In the genomic region with DNA sequence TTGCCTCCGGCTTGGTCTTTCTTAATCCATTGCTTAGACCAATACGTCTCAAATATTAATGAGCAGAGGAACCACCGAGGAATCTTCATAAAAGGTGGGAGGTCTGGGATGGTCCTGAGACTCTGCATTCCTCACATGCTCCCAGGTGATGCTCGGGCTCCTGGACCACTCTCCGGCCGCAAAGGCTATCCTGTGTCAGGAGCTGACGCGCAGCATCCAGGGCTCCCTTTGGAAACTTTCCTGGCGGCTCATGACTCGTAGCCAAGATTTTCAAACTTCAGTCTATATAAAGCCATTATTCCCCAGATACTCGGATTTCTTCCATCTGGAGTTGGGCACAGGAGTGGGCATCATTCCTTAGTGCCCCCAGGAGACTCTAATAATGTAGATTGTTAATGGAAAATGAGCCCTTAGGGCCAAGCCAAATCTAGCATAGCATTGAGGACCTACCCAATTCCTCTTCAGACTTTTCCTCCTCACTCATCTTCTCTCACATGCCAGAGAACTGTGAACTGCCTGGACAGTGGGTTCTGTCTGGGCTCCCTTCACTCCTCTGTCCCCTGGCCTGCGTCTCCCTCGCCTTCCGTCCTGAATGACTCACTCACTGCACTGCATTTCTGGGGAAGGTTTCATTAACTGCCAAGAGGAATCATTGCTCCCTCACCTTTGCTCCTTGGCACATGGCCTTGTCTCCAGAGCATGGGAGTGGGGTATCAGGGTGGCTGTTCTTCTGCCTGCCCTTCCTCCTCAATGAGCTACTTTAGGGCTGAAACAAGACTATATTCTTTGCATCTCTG, we compare ENCODE assay signal across 14 cellular contexts.
DNase-seq lines count a peak whose midpoint lies in the region; ATAC-seq and TF ChIP-seq lines count a peak whose summit lies in the region.
"Had no signal": no experiment of that assay in that cellular context is flagged by ENCODE, and none has a peak within 500 bp of the region (broad histone marks: within the 10 kb centered on the region; RNA-seq: fewer than 3 reads in every experiment).

No MANE protein-coding gene starts in this region.

- no peaks in the 10 kb centered on the region for H3K9me3 ChIP-seq in heart right ventricle
- no peaks in the 10 kb centered on the region for H3K9me3 ChIP-seq in right cardiac atrium (ENCODE audit: control insufficient read depth, low read length)
- no peaks in the 10 kb centered on the region for H3K9me3 ChIP-seq in tibial artery
- H3K9me3 ChIP-seq: sigmoid colon, thyroid gland had no signal

- DNase-seq in heart right ventricle (no peak), cardiac septum (ENCODE audit: low spot score) (no peak), amniotic epithelial cell (ENCODE audit: low read depth) (peak; percentile 44), right cardiac atrium (no peak), tibial artery (no peak), NCI-H2029 (lab: John Stamatoyannopoulos, UW) (no peak)
- DNase-seq in activated CD8-positive, alpha-beta T cell treated with anti-CD3 and anti-CD28 coated beads, Interleukin-2, amount 10 ng/mL, durations not matched to agents 7 days and 5 days: no peak
- DNase-seq: activated gamma-delta T cell treated with Interleukin-2 at 50 U/mL for 16 hours, NCI-H1417, NCI-H774, sigmoid colon, thyroid gland had no signal

- WGBS in heart right ventricle, 2 donors: 74 to 82% methylated on average over 14 of the region's 14 CpGs
- WGBS in right cardiac atrium: 68% methylated on average over 14 of the region's 14 CpGs

- intact Hi-C loops in heart right ventricle (cut with DNase I) (loop anchor here in 2 of 10 donors (2.0 kb wide), 1 partner anchor 32 kb away; no protein-coding TSS in a partner anchor), cardiac septum (cut with DNase I) (no loop called here), right cardiac atrium (cut with DNase I) (loop anchor here in 2 of 4 donors (2.0 to 5.0 kb wide), 2 partner anchors 32 to 35 kb away; no protein-coding TSS in a partner anchor), tibial artery (cut with DNase I; ENCODE audit: low total_unique reads) (loop anchor here (5.0 kb wide), 1 partner anchor 35 kb away; no protein-coding TSS in a partner anchor)

- CTCF ChIA-PET in activated CD8-positive, alpha-beta T cell treated with anti-CD3 and anti-CD28 coated beads, Interleukin-2, amount 10 ng/mL, durations not matched to agents 7 days and 5 days (lab: Charles Lee): interaction anchor here (0.8 to 6.2 kb wide), 9 partner anchors 9 to 131 kb away, joined by 3 to 181 read pairs (median 17); no protein-coding TSS in a partner anchor

- no peaks in the 10 kb centered on the region for H3K9me3 Mint-ChIP-seq in activated CD8-positive, alpha-beta T cell treated with anti-CD3 and anti-CD28 coated beads, Interleukin-2, amount 10 ng/mL, durations not matched to agents 7 days and 5 days (ENCODE audit: insufficient read depth)

- no peak overlapping the region for H3K4me3 Mint-ChIP-seq in activated CD8-positive, alpha-beta T cell treated with anti-CD3 and anti-CD28 coated beads, Interleukin-2, amount 10 ng/mL, durations not matched to agents 7 days and 5 days

- no peaks in the 10 kb centered on the region for H3K36me3 ChIP-seq in heart right ventricle
- no peaks in the 10 kb centered on the region for H3K36me3 ChIP-seq in tibial artery
- H3K36me3 ChIP-seq: sigmoid colon, thyroid gland had no signal

- H3K27ac ChIP-seq in heart right ventricle: peak overlapping the region in 1 of 10 donors; percentile 9
- no peak overlapping the region for H3K27ac ChIP-seq in right cardiac atrium (ENCODE audit: low read length)
- H3K27ac ChIP-seq in tibial artery: peak overlapping the region; percentile 42 to 50
- H3K27ac ChIP-seq: sigmoid colon, SK-N-MC, thyroid gland had no signal

- H3K4me1 ChIP-seq in heart right ventricle (peaks cover 0 to 20% (median 8%) of the 10 kb centered on the region in 9 donors), right cardiac atrium (ENCODE audit: control insufficient read depth, insufficient read depth, low read length) (peaks cover 5% of the 10 kb centered on the region), tibial artery (peaks cover 0 to 15% (median 13%) of the 10 kb centered on the region in 4 donors)
- H3K4me1 ChIP-seq: sigmoid colon, thyroid gland had no signal

- no peaks in the 10 kb centered on the region for H3K36me3 Mint-ChIP-seq in activated CD8-positive, alpha-beta T cell treated with anti-CD3 and anti-CD28 coated beads, Interleukin-2, amount 10 ng/mL, durations not matched to agents 7 days and 5 days (ENCODE audit: low read depth)

- peak in 6 of 8 donors; percentile 46 to 84 (median 69) for ATAC-seq in heart right ventricle
- ATAC-seq in right cardiac atrium: peak; percentile 47 to 78
- no peak for ATAC-seq in activated CD8-positive, alpha-beta T cell treated with anti-CD3 and anti-CD28 coated beads, Interleukin-2, amount 10 ng/mL, durations not matched to agents 7 days and 5 days
- no peak for ATAC-seq in GM21619 (IDR thresholded peaks at IDR 0.05; ENCODE audit: unreplicated experiment)

- peaks cover 11% of the 10 kb centered on the region for H3K4me1 Mint-ChIP-seq in activated CD8-positive, alpha-beta T cell treated with anti-CD3 and anti-CD28 coated beads, Interleukin-2, amount 10 ng/mL, durations not matched to agents 7 days and 5 days (ENCODE audit: low read depth)

- TF ChIP-seq CTCF in heart right ventricle (IDR thresholded peaks at IDR 0.05) (no peak), tibial artery (IDR thresholded peaks at IDR 0.05) (no peak)

- POLR2A ChIA-PET in activated CD8-positive, alpha-beta T cell treated with anti-CD3 and anti-CD28 coated beads, Interleukin-2, amount 10 ng/mL, durations not matched to agents 7 days and 5 days (lab: Charles Lee): interaction anchor here (0.6 to 1.2 kb wide), 2 partner anchors 15 to 28 kb away, joined by 3 read pairs; no protein-coding TSS in a partner anchor

- no peak overlapping the region for H3K27ac Mint-ChIP-seq in activated CD8-positive, alpha-beta T cell treated with anti-CD3 and anti-CD28 coated beads, Interleukin-2, amount 10 ng/mL, durations not matched to agents 7 days and 5 days

- H3K27me3 ChIP-seq in heart right ventricle: no peaks in the 10 kb centered on the region
- no peaks in the 10 kb centered on the region for H3K27me3 ChIP-seq in right cardiac atrium (ENCODE audit: control insufficient read depth, insufficient read depth)
- no peaks in the 10 kb centered on the region for H3K27me3 ChIP-seq in tibial artery
- H3K27me3 ChIP-seq: sigmoid colon, thyroid gland had no signal

- H3K27me3 Mint-ChIP-seq in activated CD8-positive, alpha-beta T cell treated with anti-CD3 and anti-CD28 coated beads, Interleukin-2, amount 10 ng/mL, durations not matched to agents 7 days and 5 days (ENCODE audit: low read depth): no peaks in the 10 kb centered on the region

- H3K4me3 ChIP-seq in heart right ventricle: no peak overlapping the region
- no peak overlapping the region for H3K4me3 ChIP-seq in right cardiac atrium (ENCODE audit: low read length)
- H3K4me3 ChIP-seq in tibial artery: no peak overlapping the region
- H3K4me3 ChIP-seq: sigmoid colon, SK-N-MC, thyroid gland had no signal

Comparison
In these comparisons a context has a peak if more than half of its experiments do, and no peak if none do; other contexts are left out.
1. ATAC-seq: peak in heart right ventricle (6 of 8) and right cardiac atrium (2 of 2); none in activated CD8-positive, alpha-beta T cell treated with anti-CD3 and anti-CD28 coated beads, Interleukin-2, amount 10 ng/mL, durations not matched to agents 7 days and 5 days (single experiment) and GM21619 (single experiment).